8 cellular contexts compared by ENCODE assay signal in genomic region chr1:205504311-205505075, GRCh38. TPM values are rescaled to one million over a fixed set of nuclear protein-coding genes. Genes with fewer than 3 reads are reported as not detected.
DNase-seq lines count a peak whose midpoint lies in the region; ATAC-seq and TF ChIP-seq lines count a peak whose summit lies in the region.

TSS of gene CDK18 (plus strand) at chr1:205504669. CDS start at chr1:205523168, 18,499 bp downstream.

- WGBS in IMR-90 (ENCODE audit: extremely low coverage in 2 of 2, insufficient read length in 1 of 2), 2 experiments, result 1% methylated on average over 20 of the region's 42 CpGs; no CpG with 5 or more reads in 1 of the 2 experiments

- H3K9me3 Mint-ChIP-seq in activated naive CD8-positive, alpha-beta T cell treated with anti-CD3 and anti-CD28 coated beads, Interleukin-2, amount 50 U/mL, for 24 hours, result no peaks in the 10 kb centered on the region

- H3K9me2 ChIP-seq in PC-3 (replicated peaks; ENCODE audit: low read length), result no peaks in the 10 kb centered on the region

- H3K27me3 ChIP-seq in BJ (ENCODE audit: control insufficient read depth, insufficient read depth, low read length), result peaks cover 29% of the 10 kb centered on the region
- peaks cover 64% of the 10 kb centered on the region for H3K27me3 ChIP-seq in IMR-90 (ENCODE audit: control insufficient read depth, insufficient read depth, low read length)
- H3K27me3 ChIP-seq in PC-3 (ENCODE audit: low read length), result no peaks in the 10 kb centered on the region
- H3K27me3 ChIP-seq in left ventricle myocardium inferior (ENCODE audit: low read depth), result no peaks in the 10 kb centered on the region
- H3K27me3 ChIP-seq in parathyroid adenoma (ENCODE audit: control insufficient read depth, insufficient read depth, low read length), result no peaks in the 10 kb centered on the region

- H3K23ac ChIP-seq in IMR-90 (ENCODE audit: low read depth, low read length), result no peak within 1 kb of the TSS

- peak within 1 kb of the TSS; percentile 66 for H3K4me3 Mint-ChIP-seq in activated naive CD8-positive, alpha-beta T cell treated with anti-CD3 and anti-CD28 coated beads, Interleukin-2, amount 50 U/mL, for 24 hours

- no peak within 1 kb of the TSS for H2AK5ac ChIP-seq in IMR-90 (ENCODE audit: low read depth, low read length)

- in situ Hi-C loops in IMR-90 (cut with MboI; ENCODE audit: low sequenced_read_pairs), result no loop called here

- no peak within 1 kb of the TSS for H2BK120ac ChIP-seq in IMR-90 (ENCODE audit: low read depth, low read length)

- H3K14ac ChIP-seq in IMR-90 (replicated peaks; ENCODE audit: low read depth, low read length), result no peak within 1 kb of the TSS

- H3K4me2 ChIP-seq in IMR-90 (ENCODE audit: low read depth, low read length), result peak within 1 kb of the TSS; percentile 90
- peak within 1 kb of the TSS; percentile 90 for H3K4me2 ChIP-seq in PC-3 (ENCODE audit: low read length)
- H3K4me2 ChIP-seq in parathyroid adenoma (ENCODE audit: low read length), result peak within 1 kb of the TSS; percentile 98

- H3K4me3 ChIP-seq in BJ (ENCODE audit: low read depth, low read length) (peak within 1 kb of the TSS; percentile 42), IMR-90 (ENCODE audit: insufficient read depth, low read depth, low read length) (peak within 1 kb of the TSS; percentile 56), PC-3 (ENCODE audit: low read length) (peak within 1 kb of the TSS; percentile 69), left ventricle myocardium inferior (peak within 1 kb of the TSS; percentile 88), parathyroid adenoma (ENCODE audit: low read depth, low read length) (peak within 1 kb of the TSS; percentile 64)

- H3K4ac ChIP-seq in IMR-90 (ENCODE audit: low read depth, low read length), result no peak within 1 kb of the TSS

- H3K9me1 ChIP-seq in IMR-90 (ENCODE audit: insufficient read depth, low read length), result no peaks in the 10 kb centered on the region

- TF ChIP-seq POLR2A in IMR-90 (IDR thresholded peaks at IDR 0.05; ENCODE audit: low read depth, low read length), result no peak

- no peak within 1 kb of the TSS for H2BK20ac ChIP-seq in IMR-90 (ENCODE audit: low read depth, low read length)

- TF ChIP-seq CTCF in BJ (IDR thresholded peaks at IDR 0.05; ENCODE audit: insufficient read depth, low read depth, low read length) (no peak), IMR-90 (conservative IDR thresholded peaks at IDR 0.05; ENCODE audit: low read depth, low read length) (no peak), PC-3 (conservative IDR thresholded peaks at IDR 0.05; ENCODE audit: low read depth, low read length) (no peak), left ventricle myocardium inferior (IDR thresholded peaks at IDR 0.05; ENCODE audit: borderline replicate concordance) (no peak), parathyroid adenoma (IDR thresholded peaks at IDR 0.05) (no peak)

- H3K36me3 Mint-ChIP-seq in activated naive CD8-positive, alpha-beta T cell treated with anti-CD3 and anti-CD28 coated beads, Interleukin-2, amount 50 U/mL, for 24 hours (ENCODE audit: low read depth), result no peaks in the 10 kb centered on the region

- H2AFZ ChIP-seq in IMR-90 (replicated peaks; ENCODE audit: low read length, poor library complexity) (peak within 1 kb of the TSS; percentile 88), PC-3 (ENCODE audit: low read length) (peak within 1 kb of the TSS; percentile 95), parathyroid adenoma (peak within 1 kb of the TSS; percentile 93)

- no peak within 1 kb of the TSS for H4K91ac ChIP-seq in IMR-90 (ENCODE audit: insufficient read depth, low read depth, low read length)

- H3K18ac ChIP-seq in IMR-90 (ENCODE audit: low read depth, low read length), result peak within 1 kb of the TSS; percentile 59; the same call in 1 of the 2 replicates

- no peaks in the 10 kb centered on the region for H3K79me1 ChIP-seq in IMR-90 (ENCODE audit: low read depth in 1 of 2, low read length in 2 of 2)

- H3K4me1 Mint-ChIP-seq in activated naive CD8-positive, alpha-beta T cell treated with anti-CD3 and anti-CD28 coated beads, Interleukin-2, amount 50 U/mL, for 24 hours, result peaks cover 10% of the 10 kb centered on the region

- H3K9ac ChIP-seq in IMR-90 (ENCODE audit: low read depth, low read length) (peak within 1 kb of the TSS; percentile 29; the same call in 1 of the 2 replicates), PC-3 (ENCODE audit: low read length) (peak within 1 kb of the TSS; percentile 40), parathyroid adenoma (no peak within 1 kb of the TSS)

- H3K9me3 ChIP-seq in IMR-90 (ENCODE audit: control insufficient read depth, insufficient read depth, low read length) (no peaks in the 10 kb centered on the region; the same call in 1 of the 2 replicates), PC-3 (ENCODE audit: low read length) (no peaks in the 10 kb centered on the region), left ventricle myocardium inferior (replicated peaks) (no peaks in the 10 kb centered on the region), parathyroid adenoma (ENCODE audit: control insufficient read depth, low read length) (no peaks in the 10 kb centered on the region)

- H3K27ac ChIP-seq in IMR-90 (ENCODE audit: insufficient read depth, low read length), result no peak within 1 kb of the TSS
- no peak within 1 kb of the TSS for H3K27ac ChIP-seq in PC-3 (ENCODE audit: low read length)
- H3K27ac ChIP-seq in left ventricle myocardium inferior (replicated peaks), result peak within 1 kb of the TSS; percentile 94
- peak within 1 kb of the TSS; percentile 72 for H3K27ac ChIP-seq in parathyroid adenoma

- BruUV-seq in IMR-90 (replicated peaks; lab: Mats Ljungman, UMichigan), result no TSS peak
- no TSS peak for BruUV-seq in PC-3 (replicated peaks; lab: Mats Ljungman, UMichigan)

- no peak within 1 kb of the TSS for H3K56ac ChIP-seq in IMR-90 (ENCODE audit: extremely low read depth, insufficient read depth, low read length)

- CTCF ChIA-PET in BJ (lab: Yijun Ruan, JAX), result interaction anchor here (1.5 to 37.0 kb wide), 4 partner anchors 15 to 150 kb away, joined by 3 to 819 read pairs (median 10); no protein-coding TSS in a partner anchor
- CTCF ChIA-PET in IMR-90 (lab: Yijun Ruan, JAX), result no interaction called here
- CTCF ChIA-PET in PC-3 (lab: Charles Lee), result no interaction called here

- H3K27me3 Mint-ChIP-seq in activated naive CD8-positive, alpha-beta T cell treated with anti-CD3 and anti-CD28 coated beads, Interleukin-2, amount 50 U/mL, for 24 hours, result no peaks in the 10 kb centered on the region

- H4K5ac ChIP-seq in IMR-90 (ENCODE audit: low read depth, low read length), result peak within 1 kb of the TSS; percentile 47; the same call in 1 of the 2 replicates

- DNase-seq in BJ (ENCODE audit: low read depth) (no peak), IMR-90 (no peak), PC-3 (peak; percentile 86), left ventricle myocardium inferior (peak; percentile 89)
- DNase-seq in activated naive CD8-positive, alpha-beta T cell treated with anti-CD3 and anti-CD28 coated beads, Interleukin-2, amount 50 U/mL, for 24 hours, result peak; percentile 64

- H3K27ac Mint-ChIP-seq in activated naive CD8-positive, alpha-beta T cell treated with anti-CD3 and anti-CD28 coated beads, Interleukin-2, amount 50 U/mL, for 24 hours, result no peak within 1 kb of the TSS

- peak within 1 kb of the TSS; percentile 62 for H2AK9ac ChIP-seq in IMR-90 (replicated peaks; ENCODE audit: low read depth, low read length, poor library complexity)

- no peaks in the 10 kb centered on the region for H3F3A ChIP-seq in PC-3 (ENCODE audit: low read length, unreplicated experiment)

- peaks cover 11% of the 10 kb centered on the region for H3K79me2 ChIP-seq in PC-3 (ENCODE audit: low read length)
- no peaks in the 10 kb centered on the region for H3K79me2 ChIP-seq in parathyroid adenoma

- H3K36me3 ChIP-seq in BJ (ENCODE audit: control insufficient read depth, insufficient read depth, low read length) (no peaks in the 10 kb centered on the region), IMR-90 (ENCODE audit: control insufficient read depth, insufficient read depth, low read length) (no peaks in the 10 kb centered on the region), PC-3 (ENCODE audit: low read depth, low read length) (no peaks in the 10 kb centered on the region), left ventricle myocardium inferior (no peaks in the 10 kb centered on the region), parathyroid adenoma (ENCODE audit: control insufficient read depth, insufficient read depth, low read length) (no peaks in the 10 kb centered on the region)

- intact Hi-C loops in IMR-90 (cut with micrococcal nuclease), result no loop called here
- intact Hi-C loops in PC-3 (cut with micrococcal nuclease), result no loop called here
- intact Hi-C loops in left ventricle myocardium inferior (cut with micrococcal nuclease), result no loop called here

- POLR2A ChIA-PET in BJ (lab: Charles Lee) (no interaction called here), IMR-90 (lab: Charles Lee; ENCODE audit: unreplicated experiment) (no interaction called here), PC-3 (lab: Charles Lee; ENCODE audit: unreplicated experiment) (no interaction called here)

- dilution Hi-C loops in IMR-90 (cut with HindIII; ENCODE audit: low sequenced_read_pairs, unreplicated experiment), result no loop called here

- no peak within 1 kb of the TSS for H2BK5ac ChIP-seq in IMR-90 (ENCODE audit: low read depth, low read length, poor library complexity, severe bottlenecking)

- TF ChIP-seq RAD21 in IMR-90 (IDR thresholded peaks at IDR 0.05; ENCODE audit: low read length), result no peak

- ATAC-seq in IMR-90 (ENCODE audit: low read depth), result peak; percentile 80
- ATAC-seq in PC-3, result peak; percentile 69
- peak; percentile 64 for ATAC-seq in activated naive CD8-positive, alpha-beta T cell treated with anti-CD3 and anti-CD28 coated beads, Interleukin-2, amount 50 U/mL, for 24 hours
- ATAC-seq in GM19023 (IDR thresholded peaks at IDR 0.05; ENCODE audit: unreplicated experiment), result no peak
- ATAC-seq in HG02798 (IDR thresholded peaks at IDR 0.05; ENCODE audit: poor library complexity, unreplicated experiment), result no peak

- H3K4me1 ChIP-seq in IMR-90 (ENCODE audit: control insufficient read depth, insufficient read depth, low read length) (peaks cover 2% of the 10 kb centered on the region; the same call in 1 of the 2 replicates), PC-3 (ENCODE audit: insufficient read depth, low read length) (peaks cover 17% of the 10 kb centered on the region), left ventricle myocardium inferior (peaks cover 74% of the 10 kb centered on the region), parathyroid adenoma (peaks cover 3% of the 10 kb centered on the region)

- no peak within 1 kb of the TSS for H2BK15ac ChIP-seq in IMR-90 (ENCODE audit: low read depth, low read length)

- H4K20me1 ChIP-seq in IMR-90 (ENCODE audit: insufficient read depth, low read length) (no peaks in the 10 kb centered on the region; the same call in 1 of the 2 replicates), PC-3 (ENCODE audit: low read length) (no peaks in the 10 kb centered on the region)

- no peak within 1 kb of the TSS for H4K8ac ChIP-seq in IMR-90 (ENCODE audit: low read depth in 2 of 2, low read length in 2 of 2)

RNA-seq across cellular contexts. Expression of gene CDK18, which starts in this region (rescaled TPM):
- polyA plus RNA-seq in BJ (2011; rRNA removed), result 0.45 and 0.83 TPM in 2 replicates
- 0.90 and 0.98 TPM in 2 replicates for polyA minus RNA-seq in BJ (2011; rRNA and poly(A)+ RNA removed)
- total RNA-seq in IMR-90 (2012; rRNA removed), result 0.18 and 0.28 TPM in 2 replicates
- 0.34 and 0.48 TPM in 2 replicates for polyA plus RNA-seq in IMR-90 (2012; rRNA removed)
- 0.17 and 0.56 TPM in 2 replicates for polyA plus RNA-seq in IMR-90 (2012; cell fraction: cytosol; rRNA removed)
- polyA plus RNA-seq in IMR-90 (2012; cell fraction: nucleus; rRNA removed; ENCODE audit: low replicate concordance), result 1.7 and 2.8 TPM in 2 replicates
- 13.2 and 16.4 TPM in 2 replicates for total RNA-seq in PC-3 (2014; rRNA removed)
- 179 TPM for total RNA-seq in left ventricle myocardium inferior

Comparison
In these comparisons a context has a peak if more than half of its experiments do, and no peak if none do; other contexts are left out.
1. RNA of gene CDK18 (total RNA-seq): 179 TPM in left ventricle myocardium inferior (single experiment); 13.2 to 16.4 TPM in PC-3 and 0.18 to 0.28 TPM in IMR-90; every median in the first group is over 10 times any median in the second.
2. DNase-seq: peak in PC-3 (single experiment), activated naive CD8-positive, alpha-beta T cell treated with anti-CD3 and anti-CD28 coated beads, Interleukin-2, amount 50 U/mL, for 24 hours (single experiment) and left ventricle myocardium inferior (single experiment); none in BJ (single experiment) and IMR-90 (single experiment).
3. ATAC-seq: peak in IMR-90 (single experiment), PC-3 (single experiment) and activated naive CD8-positive, alpha-beta T cell treated with anti-CD3 and anti-CD28 coated beads, Interleukin-2, amount 50 U/mL, for 24 hours (single experiment); none in GM19023 (single experiment) and HG02798 (single experiment).
4. H3K27ac ChIP-seq: peak in left ventricle myocardium inferior (single experiment) and parathyroid adenoma (single experiment); none in IMR-90 (single experiment) and PC-3 (single experiment).
5. Peak in every context shown above with its lines, with median percentiles within 50 percentile points of each other: H3K4me3 ChIP-seq, H2AFZ ChIP-seq and H3K4me2 ChIP-seq.